Comparison of ENCODE assay signal across 10 cellular contexts in the genomic region with DNA sequence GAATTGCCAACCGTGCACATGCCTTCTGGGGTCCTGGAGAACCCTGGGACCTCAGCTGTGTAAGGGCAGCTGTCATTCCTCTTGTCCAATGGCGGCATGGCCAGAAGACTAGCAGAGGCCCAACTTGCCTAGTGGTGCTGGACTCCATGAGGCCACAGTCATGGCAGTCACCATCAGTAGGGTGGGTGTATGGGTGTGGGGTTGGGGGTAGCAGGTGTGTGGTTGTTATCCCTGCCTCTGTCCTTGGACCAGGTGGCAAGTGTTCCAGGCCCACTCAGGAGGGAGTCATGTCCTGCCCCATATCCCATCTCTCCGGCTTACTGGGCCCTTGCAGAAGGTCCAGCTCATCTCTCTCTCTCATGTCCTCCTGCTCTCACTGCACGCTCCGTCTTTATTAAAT.
"Had no signal": no experiment of that assay in that cellular context is flagged by ENCODE, and none has a peak within 500 bp of the region (broad histone marks: within the 10 kb centered on the region; RNA-seq: fewer than 3 reads in every experiment).

No MANE protein-coding gene starts in this region.

- H3K36me3 Mint-ChIP-seq: IgD-negative memory B cell had no signal

- H3K27me3 Mint-ChIP-seq: IgD-negative memory B cell had no signal

- ATAC-seq: HCT116, HepG2 had no signal

- H3K4me3 ChIP-seq: GM23248, HAP-1 had no signal

- H3K9ac ChIP-seq: GM23248, KMS-11 had no signal

- H3K4me3 Mint-ChIP-seq: IgD-negative memory B cell had no signal

- H3K9me3 ChIP-seq: HAP-1 had no signal

- H3K36me3 ChIP-seq: HAP-1 had no signal

- H3K27ac ChIP-seq: GM23248, HL-60, KMS-11 had no signal

- H3K4me1 ChIP-seq: HAP-1 had no signal

- H2AFZ ChIP-seq: GM23248 had no signal

- H3K4me2 ChIP-seq: KMS-11 had no signal

- DNase-seq: GM23248, GOT3, H7, KBM-7 had no signal
